In the genomic region with DNA sequence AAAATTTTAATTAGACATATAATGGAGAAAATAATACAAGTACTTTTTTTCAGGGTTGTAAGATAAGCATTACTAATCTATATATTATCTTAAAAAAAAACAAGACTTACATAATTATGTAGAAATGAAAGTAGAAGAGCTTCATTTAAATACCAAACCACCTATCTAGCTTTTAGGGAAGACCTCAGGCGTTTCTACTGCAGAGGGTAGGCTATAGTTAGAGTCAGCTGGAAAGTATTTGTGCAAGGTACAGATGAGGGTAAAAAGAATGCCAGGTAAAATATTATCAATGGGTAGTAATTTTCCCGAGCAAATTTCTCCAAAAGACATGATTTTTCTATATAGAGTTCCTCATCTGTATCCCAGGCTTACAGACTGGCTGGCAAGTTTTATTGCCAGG, we compare ENCODE assay signal across 32 cellular contexts.
"Had no signal": no experiment of that assay in that cellular context is flagged by ENCODE, and none has a peak within 500 bp of the region (broad histone marks: within the 10 kb centered on the region; RNA-seq: fewer than 3 reads in every experiment).

No MANE protein-coding gene starts in this region.

- H3K27ac ChIP-seq: ascending aorta, cardiac muscle cell, SJSA1, VCaP had no signal

- H3K9me3 Mint-ChIP-seq: activated CD4-positive, alpha-beta memory T cell treated with anti-CD3 and anti-CD28 coated beads, Interleukin-2, amount 10 ng/mL, durations not matched to agents 7 days and 5 days; activated naive CD4-positive, alpha-beta T cell treated with anti-CD3 and anti-CD28 coated beads, Interleukin-2, amount 50 U/mL, for 24 hours; activated T-helper 2 cell treated with anti-CD3 and anti-CD28 coated beads, Interferon-gamma antibody, Interleukin-2, Interleukin-4, amounts not matched to agents 10 μg/mL and 5 μg/mL and 100 μg/mL, durations not matched to agents 14 hours and 24 hours and 36 hours; central memory CD8-positive, alpha-beta T cell had no signal

- H3K27ac Mint-ChIP-seq: activated CD4-positive, alpha-beta memory T cell treated with anti-CD3 and anti-CD28 coated beads, Interleukin-2, amount 10 ng/mL, durations not matched to agents 7 days and 5 days; activated CD8-positive, alpha-beta memory T cell treated with anti-CD3 and anti-CD28 coated beads, Interleukin-2, amount 10 ng/mL, durations not matched to agents 7 days and 5 days; activated T-helper 2 cell treated with anti-CD3 and anti-CD28 coated beads, Interferon-gamma antibody, Interleukin-2, Interleukin-4, amounts not matched to agents 10 μg/mL and 5 μg/mL and 100 μg/mL, durations not matched to agents 14 hours and 24 hours and 36 hours had no signal

- H3K4me3 ChIP-seq: ascending aorta, cardiac muscle cell, K562, SJSA1 had no signal

- H3K27me3 ChIP-seq: ascending aorta, cardiac muscle cell, SJSA1 had no signal

- H3K4me3 Mint-ChIP-seq: activated CD4-positive, alpha-beta memory T cell treated with anti-CD3 and anti-CD28 coated beads, Interleukin-2, amount 10 ng/mL, durations not matched to agents 7 days and 5 days; activated CD8-positive, alpha-beta memory T cell treated with anti-CD3 and anti-CD28 coated beads, Interleukin-2, amount 10 ng/mL, durations not matched to agents 7 days and 5 days; activated naive CD4-positive, alpha-beta T cell treated with anti-CD3 and anti-CD28 coated beads, Interleukin-2, amount 50 U/mL, for 24 hours; activated naive CD8-positive, alpha-beta T cell treated with anti-CD3 and anti-CD28 coated beads, Interleukin-2, amount 10 ng/mL, durations not matched to agents 7 days and 5 days; central memory CD8-positive, alpha-beta T cell had no signal

- H3K36me3 Mint-ChIP-seq: activated naive CD4-positive, alpha-beta T cell treated with anti-CD3 and anti-CD28 coated beads, Interleukin-2, amount 50 U/mL, for 24 hours had no signal

- DNase-seq: activated CD4-positive, alpha-beta memory T cell treated with anti-CD3 and anti-CD28 coated beads, Interleukin-2, amount 10 ng/mL, durations not matched to agents 7 days and 5 days; activated CD4-positive, alpha-beta T cell treated with anti-CD3 and anti-CD28 coated beads for 1 hour; activated CD4-positive, alpha-beta T cell treated with anti-CD3 and anti-CD28 coated beads for 48 hours; activated CD4-positive, CD25-positive, alpha-beta regulatory T cell; activated CD8-positive, alpha-beta memory T cell treated with anti-CD3 and anti-CD28 coated beads for 24 hours; activated CD8-positive, alpha-beta memory T cell treated with anti-CD3 and anti-CD28 coated beads, Interleukin-2, amount 10 ng/mL, durations not matched to agents 7 days and 5 days; activated CD8-positive, alpha-beta memory T cell treated with anti-CD3 and anti-CD28 coated beads, Interleukin-2, amount 50 U/mL, for 48 hours; activated gamma-delta T cell; activated naive CD4-positive, alpha-beta T cell treated with Interleukin-2 at 50 U/mL for 16 hours; activated naive CD8-positive, alpha-beta T cell treated with anti-CD3 and anti-CD28 coated beads, Interleukin-2, amount 10 ng/mL, durations not matched to agents 7 days and 5 days; amygdala; NCI-H1105; NCI-H1436; NCI-H1694 treated with DMSO at 0.1 percent for 48 hours; NCI-H2029; NCI-H345; NCI-H526; NCI-H748 treated with DMSO at 0.1 percent for 48 hours; NK-92 treated with Interleukin-12 subunit alpha and Interleukin-12 subunit beta, amount 100 ng/mL, for 24 hours; SHP77 treated with DMSO at 0.1 percent for 48 hours; SW 1271; T-helper 1 cell; T-helper 9 cell had no signal

- H3K27me3 Mint-ChIP-seq: activated CD4-positive, alpha-beta memory T cell treated with anti-CD3 and anti-CD28 coated beads, Interleukin-2, amount 10 ng/mL, durations not matched to agents 7 days and 5 days; activated CD8-positive, alpha-beta memory T cell treated with anti-CD3 and anti-CD28 coated beads, Interleukin-2, amount 10 ng/mL, durations not matched to agents 7 days and 5 days; activated naive CD4-positive, alpha-beta T cell treated with anti-CD3 and anti-CD28 coated beads, Interleukin-2, amount 50 U/mL, for 24 hours; activated naive CD8-positive, alpha-beta T cell treated with anti-CD3 and anti-CD28 coated beads, Interleukin-2, amount 10 ng/mL, durations not matched to agents 7 days and 5 days; central memory CD8-positive, alpha-beta T cell had no signal

- H3K4me1 Mint-ChIP-seq: activated CD4-positive, alpha-beta memory T cell treated with anti-CD3 and anti-CD28 coated beads, Interleukin-2, amount 10 ng/mL, durations not matched to agents 7 days and 5 days had no signal

- H3K36me3 ChIP-seq: ascending aorta, cardiac muscle cell, SJSA1 had no signal

- H3K4me1 ChIP-seq: ascending aorta had no signal

- FAIRE-seq: K562 had no signal

- H3K9me3 ChIP-seq: ascending aorta, SJSA1 had no signal

- ATAC-seq: activated CD8-positive, alpha-beta memory T cell treated with anti-CD3 and anti-CD28 coated beads, Interleukin-2, amount 10 ng/mL, durations not matched to agents 7 days and 5 days; K562; Panc1 had no signal
